ENCODE assay signal across 8 cellular contexts in the genomic region with DNA sequence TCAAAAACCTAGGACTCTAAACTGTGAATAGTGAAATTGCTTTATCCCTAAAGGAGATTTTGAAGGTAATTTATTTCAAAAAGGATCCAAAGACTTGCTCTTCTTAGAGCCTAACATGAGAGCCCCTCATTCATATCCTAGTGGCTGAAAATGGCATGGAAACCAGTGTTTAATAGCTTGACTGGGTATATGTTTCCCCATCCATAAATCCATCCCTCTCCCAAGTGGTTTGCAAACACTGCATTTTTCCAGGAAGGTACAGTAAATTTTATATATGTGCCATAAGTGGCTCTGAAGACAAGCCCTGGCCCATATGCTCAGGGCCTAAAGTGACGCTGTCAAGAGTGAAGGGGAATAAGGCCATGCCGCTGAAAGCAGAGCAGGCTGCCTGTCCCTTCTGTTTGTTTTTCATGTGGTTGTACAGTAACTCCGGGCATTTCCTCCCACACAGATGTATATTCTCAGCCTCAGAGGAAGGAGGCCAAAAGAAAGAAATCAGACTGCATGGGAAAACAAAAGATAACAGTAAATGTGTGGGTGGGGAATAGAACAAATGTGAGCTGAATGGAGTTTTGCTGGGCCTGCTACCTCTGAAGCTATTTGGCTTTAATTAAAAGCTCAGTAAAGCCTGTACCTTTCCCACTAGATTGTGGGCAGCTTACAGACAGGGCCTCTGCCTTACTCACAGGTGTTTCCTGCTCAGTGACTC.
DNase-seq lines count a peak whose midpoint lies in the region; ATAC-seq, FAIRE-seq and TF ChIP-seq lines count a peak whose summit lies in the region.

No MANE protein-coding gene starts in this region.

- peak; percentile 45 for ATAC-seq in Right ventricle myocardium inferior
- ATAC-seq in HG03460 (IDR thresholded peaks at IDR 0.05; ENCODE audit: unreplicated experiment): peak; percentile 82
- ATAC-seq in aorta (ENCODE audit: low FRiP score): no peak
- ATAC-seq in psoas muscle: no peak

- POLR2A ChIA-PET in H1 (lab: Charles Lee; ENCODE audit: partially characterized antibody): no interaction called here

- H3K4me1 ChIP-seq in H1 (replicated peaks in 1 of 4; ENCODE audit: control insufficient read depth in 3 of 4, insufficient read depth in 4 of 4, low read length in 3 of 4) (no peaks in the 10 kb centered on the region), thymus (ENCODE audit: control insufficient read depth, insufficient read depth, low read length) (peaks cover 10% of the 10 kb centered on the region), aorta (ENCODE audit: control insufficient read depth in 1 of 2, insufficient read depth in 2 of 2, low read length in 2 of 2) (no peaks in the 10 kb centered on the region), psoas muscle (no peaks in the 10 kb centered on the region)

- H4K5ac ChIP-seq in H1 (ENCODE audit: insufficient read length, low read depth, low read length): no peak overlapping the region

- no peak overlapping the region for H3K23ac ChIP-seq in H1 (ENCODE audit: insufficient read length)

- no peaks in the 10 kb centered on the region for H3K79me2 ChIP-seq in H1 (ENCODE audit: control insufficient read depth in 1 of 2, insufficient read depth in 2 of 2, low read length in 2 of 2)

- H3K9me3 ChIP-seq in H1 (ENCODE audit: insufficient read depth in 2 of 2, low read depth in 1 of 2, low read length in 1 of 2): no peaks in the 10 kb centered on the region
- H3K9me3 ChIP-seq in thymus (ENCODE audit: control insufficient read depth): no peaks in the 10 kb centered on the region
- H3K9me3 ChIP-seq in aorta (ENCODE audit: control insufficient read depth, low read length): no peaks in the 10 kb centered on the region
- H3K9me3 ChIP-seq in psoas muscle: no peaks in the 10 kb centered on the region

- no peak for TF ChIP-seq EP300 in H1 (IDR thresholded peaks at IDR 0.05; ENCODE audit: borderline replicate concordance in 1 of 2, low read depth in 2 of 2, low read length in 2 of 2)

- H4K91ac ChIP-seq in H1 (replicated peaks; ENCODE audit: insufficient read length, low read length): no peak overlapping the region

- DNase-seq in Right ventricle myocardium inferior (ENCODE audit: missing footprints) (no peak), cardiac septum (ENCODE audit: low spot score) (no peak), H1 (ENCODE audit: low read depth in 1 of 2, low spot score in 2 of 2) (no peak), aorta (no peak), DMS79 treated with DMSO at 0.1 percent for 48 hours (lab: John Stamatoyannopoulos, UW) (no peak), psoas muscle (no peak)

- no peak for TF ChIP-seq POLR2A in H1 (IDR thresholded peaks at IDR 0.05; ENCODE audit: control extremely low read depth in 1 of 2, low read depth in 2 of 2, low read length in 2 of 2)

- TF ChIP-seq CTCF in H1 (IDR thresholded peaks at IDR 0.05; ENCODE audit: control extremely low read depth in 1 of 3, insufficient read depth in 1 of 3, low read depth in 1 of 3, low read length in 3 of 3) (no peak), psoas muscle (IDR thresholded peaks at IDR 0.05) (no peak)

- H3K4me3 ChIP-seq in H1 (ENCODE audit: extremely low read depth in 1 of 4, insufficient read depth in 2 of 4, low read depth in 3 of 4, low read length in 4 of 4): no peak overlapping the region
- H3K4me3 ChIP-seq in thymus (ENCODE audit: low read length): no peak overlapping the region
- no peak overlapping the region for H3K4me3 ChIP-seq in aorta (ENCODE audit: low read length in 2 of 2)
- H3K4me3 ChIP-seq in psoas muscle: no peak overlapping the region

- peak overlapping the region in 1 of 4 experiments; percentile 26; a peak in 2 of 7 replicates for H3K9ac ChIP-seq in H1 (replicated peaks in 1 of 4; ENCODE audit: extremely low read depth in 1 of 4, low read depth in 3 of 4, low read length in 3 of 4)

- no peak overlapping the region for H3K18ac ChIP-seq in H1 (ENCODE audit: extremely low read depth, low read length)

- no peaks in the 10 kb centered on the region for H3K23me2 ChIP-seq in H1 (ENCODE audit: low read depth, low read length)

- H4K8ac ChIP-seq in H1 (ENCODE audit: extremely low read depth, insufficient read depth, low read length): no peak overlapping the region

- no peaks in the 10 kb centered on the region for H3K27me3 ChIP-seq in H1 (replicated peaks in 1 of 4; ENCODE audit: control insufficient read depth in 3 of 4, extremely low read depth in 1 of 4, insufficient read depth in 3 of 4, low read length in 3 of 4)
- H3K27me3 ChIP-seq in thymus (ENCODE audit: control insufficient read depth, insufficient read depth): no peaks in the 10 kb centered on the region
- H3K27me3 ChIP-seq in aorta (ENCODE audit: control insufficient read depth in 1 of 2, insufficient read depth in 2 of 2, low read length in 1 of 2): no peaks in the 10 kb centered on the region
- no peaks in the 10 kb centered on the region for H3K27me3 ChIP-seq in psoas muscle (ENCODE audit: insufficient read depth in 3 of 3, low read length in 2 of 3)

- H3K4ac ChIP-seq in H1 (replicated peaks; ENCODE audit: insufficient read length, low read depth, low read length): no peak overlapping the region

- no peak overlapping the region for H3K14ac ChIP-seq in H1 (ENCODE audit: insufficient read length)

- 93% methylated on average over 3 of the region's 3 CpGs; no CpG with 5 or more reads in 1 of the 2 experiments for WGBS in H1 (ENCODE audit: extremely low coverage in 1 of 2, insufficient coverage in 1 of 2, insufficient read length in 1 of 2, insufficient replicate concordance in 2 of 2, low coverage in 1 of 2, low lambda C conversion rate in 2 of 2, missing lambda C conversion rate in 1 of 2), 2 experiments
- WGBS in thymus: 5% methylated on average over 3 of the region's 3 CpGs
- 14 to 17% methylated on average over 3 of the region's 3 CpGs for WGBS in aorta, 2 donors
- WGBS in psoas muscle, 3 donors: 53 to 64% (median 58%) methylated on average over 3 of the region's 3 CpGs

- H3K27ac ChIP-seq in H1 (ENCODE audit: low read depth, low read length) (no peak overlapping the region), thymus (ENCODE audit: low read depth) (peak overlapping the region; percentile 36), aorta (ENCODE audit: low read depth in 1 of 2, low read length in 2 of 2) (no peak overlapping the region), psoas muscle (no peak overlapping the region)

- H3K56ac ChIP-seq in H1 (replicated peaks; ENCODE audit: insufficient read length, low read depth, low read length): no peak overlapping the region

- no peak for TF ChIP-seq RAD21 in H1 (IDR thresholded peaks at IDR 0.05 in 1 of 2, conservative IDR thresholded peaks at IDR 0.05 in 1 of 2; ENCODE audit: low read depth in 2 of 2, low read length in 2 of 2)

- peak overlapping the region; percentile 70 for H2AFZ ChIP-seq in H1 (ENCODE audit: low read length)

- H2BK15ac ChIP-seq in H1 (ENCODE audit: low read length): no peak overlapping the region

- H3K79me1 ChIP-seq in H1 (ENCODE audit: low read depth, low read length): no peaks in the 10 kb centered on the region

- no peak overlapping the region for H2BK20ac ChIP-seq in H1 (ENCODE audit: low read length)

- H4K20me1 ChIP-seq in H1 (replicated peaks in 1 of 2; ENCODE audit: control insufficient read depth in 1 of 2, insufficient read depth in 2 of 2, low read length in 2 of 2): no peaks in the 10 kb centered on the region

- CTCF ChIA-PET in H1 (lab: Charles Lee; ENCODE audit: partially characterized antibody): interaction anchor here (1.8 kb wide), 1 partner anchor 9 kb away, joined by 5 read pairs; no protein-coding TSS in a partner anchor

- H3K4me2 ChIP-seq in H1 (ENCODE audit: insufficient read depth in 1 of 2, low read depth in 2 of 2, low read length in 2 of 2): no peak overlapping the region

- no peak overlapping the region for H2BK5ac ChIP-seq in H1 (ENCODE audit: low read depth, low read length)

- FAIRE-seq in H1 (lab: Jason Lieb, UNC): no peak

- intact Hi-C loops in Right ventricle myocardium inferior (cut with DNase I): no loop called here
- intact Hi-C loops in cardiac septum (cut with DNase I): no loop called here
- intact Hi-C loops in aorta (cut with DNase I): no loop called here
- intact Hi-C loops in psoas muscle (cut with DNase I): no loop called here

- H3K36me3 ChIP-seq in H1 (ENCODE audit: control insufficient read depth in 2 of 4, insufficient read depth in 4 of 4, low read length in 3 of 4) (no peaks in the 10 kb centered on the region), thymus (ENCODE audit: control insufficient read depth, insufficient read depth) (no peaks in the 10 kb centered on the region), aorta (ENCODE audit: control insufficient read depth in 1 of 2, insufficient read depth in 2 of 2, low read length in 1 of 2) (no peaks in the 10 kb centered on the region), psoas muscle (ENCODE audit: insufficient read depth in 1 of 2, low read depth in 1 of 2) (no peaks in the 10 kb centered on the region)

- no peak overlapping the region for H2BK12ac ChIP-seq in H1 (ENCODE audit: low read depth, low read length)

- no peak overlapping the region for H2BK120ac ChIP-seq in H1 (replicated peaks; ENCODE audit: low read depth, low read length)

- H2AK5ac ChIP-seq in H1 (ENCODE audit: low read depth, low read length): no peak overlapping the region

TF ChIP-seq in H1, 55 proteins besides CTCF, POLR2A, EP300 and RAD21 (continues in another document):
- no peak for TF ChIP-seq JUN (IDR thresholded peaks at IDR 0.05; ENCODE audit: low read depth, low read length)
- no peak for TF ChIP-seq POU5F1 (IDR thresholded peaks at IDR 0.05; ENCODE audit: low read depth, low read length)
- no peak for TF ChIP-seq SIX5 (IDR thresholded peaks at IDR 0.05; ENCODE audit: low read depth, low read length)
- TF ChIP-seq TAF7 (optimal IDR thresholded peaks at IDR 0.05; ENCODE audit: borderline replicate concordance, low read depth, low read length): no peak
- no peak for TF ChIP-seq HDAC2 (IDR thresholded peaks at IDR 0.05; ENCODE audit: borderline replicate concordance in 1 of 2, low read depth in 2 of 2, low read length in 2 of 2)
- TF ChIP-seq SP2 (IDR thresholded peaks at IDR 0.05; ENCODE audit: low read length): no peak
- no peak for TF ChIP-seq CBX8 (IDR thresholded peaks at IDR 0.05; ENCODE audit: borderline replicate concordance, low read depth, low read length)
- TF ChIP-seq HDAC6 (IDR thresholded peaks at IDR 0.05; ENCODE audit: low read depth, low read length): no peak
- TF ChIP-seq KDM1A (IDR thresholded peaks at IDR 0.05; ENCODE audit: borderline replicate concordance, low read length): no peak

Comparison
In these comparisons a context has a peak if more than half of its experiments do, and no peak if none do; other contexts are left out.
1. ATAC-seq: peak in Right ventricle myocardium inferior (single experiment) and HG03460 (single experiment); none in aorta (single experiment) and psoas muscle (0 of 4).